ENCODE assay signal across 12 cellular contexts in genomic region chr19:4084547-4084877, GRCh38. TPM values are rescaled to one million over a fixed set of nuclear protein-coding genes. Genes with fewer than 3 reads are reported as not detected.
A peak's percentile ranks its signal among the peaks of the same experiment; 100 is the strongest.
DNase-seq lines count a peak whose midpoint lies in the region; ATAC-seq, FAIRE-seq and TF ChIP-seq lines count a peak whose summit lies in the region.
"Had no signal": no experiment of that assay in that cellular context is flagged by ENCODE, and none has a peak within 500 bp of the region (broad histone marks: within the 10 kb centered on the region; RNA-seq: fewer than 3 reads in every experiment).

No MANE protein-coding gene starts in this region.

- H2AFZ ChIP-seq in PC-3 (ENCODE audit: low read length) = peak overlapping the region; percentile 72
- H2AFZ ChIP-seq in H1 (ENCODE audit: low read length) = no peak overlapping the region

- WGBS in H1 (ENCODE audit: extremely low coverage in 1 of 2, insufficient coverage in 1 of 2, insufficient read length in 1 of 2, insufficient replicate concordance in 2 of 2, low coverage in 1 of 2, low lambda C conversion rate in 2 of 2, missing lambda C conversion rate in 1 of 2), 2 experiments = 94% methylated on average over 8 of the region's 8 CpGs; no CpG with 5 or more reads in 1 of the 2 experiments
- 60% methylated on average over 6 of the region's 8 CpGs for WGBS in prostate gland
- 56 to 60% methylated on average over 7 to 8 of the region's 8 CpGs for WGBS in tibial nerve, 2 donors

- no peak overlapping the region for H2BK15ac ChIP-seq in H1 (ENCODE audit: low read length)

- POLR2A ChIA-PET in CD8-positive, alpha-beta T cell (lab: Charles Lee) = interaction anchor here (1.3 kb wide), 1 partner anchor 25 kb away, joined by 3 read pairs; no protein-coding TSS in a partner anchor
- POLR2A ChIA-PET in PC-3 (lab: Charles Lee; ENCODE audit: unreplicated experiment) (no interaction called here), H1 (lab: Charles Lee; ENCODE audit: partially characterized antibody) (interaction anchor here (1.2 to 1.5 kb wide), 3 partner anchors 14 to 99 kb away, joined by 4 read pairs; partner anchors contain the start of gene EEF2)

- no peak overlapping the region; the same call in 1 of the 2 replicates for H3K18ac ChIP-seq in H1 (ENCODE audit: extremely low read depth, low read length)

- no peak overlapping the region for H2BK5ac ChIP-seq in H1 (ENCODE audit: low read depth, low read length)

- H3K79me2 ChIP-seq in PC-3 (ENCODE audit: low read length) (no peaks in the 10 kb centered on the region), H1 (ENCODE audit: control insufficient read depth in 1 of 2, insufficient read depth in 2 of 2, low read length in 2 of 2) (no peaks in the 10 kb centered on the region)

- H3K23me2 ChIP-seq in H1 (ENCODE audit: low read depth, low read length) = peaks cover 4% of the 10 kb centered on the region; the same call in 1 of the 2 replicates

- peaks cover 67% of the 10 kb centered on the region for H3K4me1 ChIP-seq in CD8-positive, alpha-beta T cell (ENCODE audit: insufficient read depth, low read length)
- H3K4me1 ChIP-seq in PC-3 (ENCODE audit: insufficient read depth, low read length) (peaks cover 10% of the 10 kb centered on the region; the same call in 1 of the 2 replicates), H1 (replicated peaks in 1 of 4; ENCODE audit: control insufficient read depth in 3 of 4, insufficient read depth in 4 of 4, low read length in 3 of 4) (peaks cover 0 to 5% (median 1%) of the 10 kb centered on the region in 4 experiments; a peak in 2 of 7 replicates), prostate gland (replicated peaks) (peaks cover 3% of the 10 kb centered on the region), tibial nerve (peaks cover 0 to 28% (median 8%) of the 10 kb centered on the region in 4 donors)
- H3K4me1 ChIP-seq: ascending aorta had no signal

- no peak overlapping the region for H3K27ac ChIP-seq in CD8-positive, alpha-beta T cell (ENCODE audit: low read depth, low read length)
- H3K27ac ChIP-seq in PC-3 (ENCODE audit: low read length) (peak overlapping the region; percentile 20; the same call in 1 of the 2 replicates), H1 (ENCODE audit: low read depth, low read length) (no peak overlapping the region), prostate gland (peak overlapping the region; percentile 66 to 77), tibial nerve (peak overlapping the region in 2 of 4 donors; percentile 37 to 50)
- H3K27ac ChIP-seq: ascending aorta had no signal

- no peak overlapping the region for H4K91ac ChIP-seq in H1 (replicated peaks; ENCODE audit: insufficient read length, low read length)

- no peak overlapping the region for H2AK5ac ChIP-seq in H1 (ENCODE audit: low read depth, low read length)

- no peaks in the 10 kb centered on the region for H3K9me2 ChIP-seq in PC-3 (replicated peaks; ENCODE audit: low read length)
- H3K9me2 ChIP-seq: SK-N-SH had no signal

- intact Hi-C loops in CD8-positive, alpha-beta T cell (cut with DNase I, micrococcal nuclease) = no loop called here
- intact Hi-C loops in PC-3 (cut with micrococcal nuclease) (no loop called here), prostate gland (cut with DNase I) (no loop called here)

- H3K4ac ChIP-seq in H1 (replicated peaks; ENCODE audit: insufficient read length, low read depth, low read length) = no peak overlapping the region

- H2BK12ac ChIP-seq in H1 (ENCODE audit: low read depth, low read length) = no peak overlapping the region

- TF ChIP-seq EP300 in H1 (IDR thresholded peaks at IDR 0.05; ENCODE audit: borderline replicate concordance in 1 of 2, low read depth in 2 of 2, low read length in 2 of 2) = no peak
- TF ChIP-seq EP300 in tibial nerve (IDR thresholded peaks at IDR 0.05) = no peak

- no peak overlapping the region for H3K4me3 ChIP-seq in CD8-positive, alpha-beta T cell (ENCODE audit: low read depth, low read length)
- peak overlapping the region; percentile 21; the same call in 1 of the 2 replicates for H3K4me3 ChIP-seq in PC-3 (ENCODE audit: low read length)
- H3K4me3 ChIP-seq in H1 (ENCODE audit: extremely low read depth in 1 of 4, insufficient read depth in 2 of 4, low read depth in 3 of 4, low read length in 4 of 4) = no peak overlapping the region
- H3K4me3 ChIP-seq in prostate gland = peak overlapping the region in 1 of 2 donors; percentile 14
- peak overlapping the region in 1 of 4 donors; percentile 38 for H3K4me3 ChIP-seq in tibial nerve

- no peaks in the 10 kb centered on the region for H3F3A ChIP-seq in PC-3 (ENCODE audit: low read length, unreplicated experiment)

- CTCF ChIA-PET in CD8-positive, alpha-beta T cell (lab: Charles Lee) = interaction anchor here (1.1 kb wide), 1 partner anchor 56 kb away, joined by 4 read pairs; no protein-coding TSS in a partner anchor
- CTCF ChIA-PET in PC-3 (lab: Charles Lee) = no interaction called here
- CTCF ChIA-PET in H1 (lab: Charles Lee; ENCODE audit: partially characterized antibody) = no interaction called here

- H3K4me3 Mint-ChIP-seq in CD8-positive, alpha-beta T cell = peak overlapping the region; percentile 68

- no peak for DNase-seq in CD8-positive, alpha-beta T cell
- DNase-seq in PC-3 (no peak), H1 (ENCODE audit: low read depth in 1 of 2, low spot score in 2 of 2) (no peak), prostate gland (ENCODE audit: low spot score) (no peak), NCI-H2227 treated with DMSO at 0.1 percent for 48 hours (lab: John Stamatoyannopoulos, UW) (no peak), tibial nerve (ENCODE audit: low spot score in 2 of 2) (no peak)
- DNase-seq: DMS 273 treated with DMSO at 0.1 percent for 48 hours, SK-N-SH had no signal

- H4K8ac ChIP-seq in H1 (ENCODE audit: extremely low read depth, insufficient read depth, low read length) = peak overlapping the region; percentile 92; the same call in 1 of the 2 replicates

- no peaks in the 10 kb centered on the region for H3K9me3 Mint-ChIP-seq in CD8-positive, alpha-beta T cell

- ATAC-seq in CD8-positive, alpha-beta T cell = no peak
- ATAC-seq in PC-3 = no peak
- ATAC-seq in GM18502 (IDR thresholded peaks at IDR 0.05; ENCODE audit: poor library complexity, unreplicated experiment) = no peak

- peaks cover 57% of the 10 kb centered on the region for H3K4me1 Mint-ChIP-seq in CD8-positive, alpha-beta T cell (ENCODE audit: low read depth)

- H3K27me3 Mint-ChIP-seq in CD8-positive, alpha-beta T cell (ENCODE audit: low read depth) = no peaks in the 10 kb centered on the region

- no peak overlapping the region for H2BK120ac ChIP-seq in H1 (replicated peaks; ENCODE audit: low read depth, low read length)

- no peak for TF ChIP-seq RAD21 in H1 (IDR thresholded peaks at IDR 0.05 in 1 of 2, conservative IDR thresholded peaks at IDR 0.05 in 1 of 2; ENCODE audit: low read depth in 2 of 2, low read length in 2 of 2)

- no peaks in the 10 kb centered on the region for H3K36me3 ChIP-seq in CD8-positive, alpha-beta T cell (ENCODE audit: insufficient read depth, low read length)
- H3K36me3 ChIP-seq in PC-3 (ENCODE audit: low read depth, low read length) = no peaks in the 10 kb centered on the region; the same call in 1 of the 2 replicates
- peaks cover 0 to 2% (median under 1%) of the 10 kb centered on the region in 4 experiments; a peak in 1 of 8 replicates for H3K36me3 ChIP-seq in H1 (ENCODE audit: control insufficient read depth in 2 of 4, insufficient read depth in 4 of 4, low read length in 3 of 4)
- no peaks in the 10 kb centered on the region for H3K36me3 ChIP-seq in prostate gland
- H3K36me3 ChIP-seq in tibial nerve = peaks cover 0 to 11% (median 0%) of the 10 kb centered on the region in 3 donors

- H3K9me3 ChIP-seq in CD8-positive, alpha-beta T cell (ENCODE audit: low read length) = no peaks in the 10 kb centered on the region
- no peaks in the 10 kb centered on the region for H3K9me3 ChIP-seq in PC-3 (ENCODE audit: low read length)
- no peaks in the 10 kb centered on the region for H3K9me3 ChIP-seq in H1 (ENCODE audit: insufficient read depth in 2 of 2, low read depth in 1 of 2, low read length in 1 of 2)
- H3K9me3 ChIP-seq in prostate gland = no peaks in the 10 kb centered on the region
- no peaks in the 10 kb centered on the region for H3K9me3 ChIP-seq in tibial nerve
- H3K9me3 ChIP-seq: ascending aorta, SK-N-SH, suprapubic skin had no signal

- no peaks in the 10 kb centered on the region for H3K36me3 Mint-ChIP-seq in CD8-positive, alpha-beta T cell

- no peak overlapping the region for H4K5ac ChIP-seq in H1 (ENCODE audit: insufficient read length, low read depth, low read length)

- H3K79me1 ChIP-seq in H1 (ENCODE audit: low read depth, low read length) = no peaks in the 10 kb centered on the region

- TF ChIP-seq POLR2A in H1 (IDR thresholded peaks at IDR 0.05; ENCODE audit: control extremely low read depth in 1 of 2, low read depth in 2 of 2, low read length in 2 of 2) = no peak
- TF ChIP-seq POLR2A in prostate gland (IDR thresholded peaks at IDR 0.05) = no peak
- TF ChIP-seq POLR2A in tibial nerve (IDR thresholded peaks at IDR 0.05) = no peak

- TF ChIP-seq CTCF in CD8-positive, alpha-beta T cell (IDR thresholded peaks at IDR 0.05) = no peak
- TF ChIP-seq CTCF in PC-3 (conservative IDR thresholded peaks at IDR 0.05; ENCODE audit: low read depth, low read length) (no peak), H1 (IDR thresholded peaks at IDR 0.05; ENCODE audit: control extremely low read depth in 1 of 3, insufficient read depth in 1 of 3, low read depth in 1 of 3, low read length in 3 of 3) (no peak), prostate gland (IDR thresholded peaks at IDR 0.05) (no peak), tibial nerve (IDR thresholded peaks at IDR 0.05) (no peak)

- H4K20me1 ChIP-seq in PC-3 (ENCODE audit: low read length) = no peaks in the 10 kb centered on the region
- H4K20me1 ChIP-seq in H1 (replicated peaks in 1 of 2; ENCODE audit: control insufficient read depth in 1 of 2, insufficient read depth in 2 of 2, low read length in 2 of 2) = no peaks in the 10 kb centered on the region

- no peak overlapping the region for H2BK20ac ChIP-seq in H1 (ENCODE audit: low read length)

- H3K4me2 ChIP-seq in PC-3 (ENCODE audit: low read length) (peak overlapping the region; percentile 61), H1 (ENCODE audit: insufficient read depth in 1 of 2, low read depth in 2 of 2, low read length in 2 of 2) (no peak overlapping the region)
- H3K4me2 ChIP-seq: SK-N-SH had no signal

- H3K27ac Mint-ChIP-seq in CD8-positive, alpha-beta T cell = peak overlapping the region; percentile 93

- H3K9ac ChIP-seq in PC-3 (ENCODE audit: low read length) (peak overlapping the region; percentile 41), H1 (replicated peaks in 1 of 4; ENCODE audit: extremely low read depth in 1 of 4, low read depth in 3 of 4, low read length in 3 of 4) (no peak overlapping the region)
- H3K9ac ChIP-seq: SK-N-SH had no signal

- H3K27me3 ChIP-seq in CD8-positive, alpha-beta T cell (ENCODE audit: insufficient read depth, low read length) = no peaks in the 10 kb centered on the region
- no peaks in the 10 kb centered on the region for H3K27me3 ChIP-seq in PC-3 (ENCODE audit: low read length)
- no peaks in the 10 kb centered on the region for H3K27me3 ChIP-seq in H1 (replicated peaks in 1 of 4; ENCODE audit: control insufficient read depth in 3 of 4, extremely low read depth in 1 of 4, insufficient read depth in 3 of 4, low read length in 3 of 4)
- no peaks in the 10 kb centered on the region for H3K27me3 ChIP-seq in prostate gland (replicated peaks; ENCODE audit: insufficient read depth)
- no peaks in the 10 kb centered on the region for H3K27me3 ChIP-seq in tibial nerve
- H3K27me3 ChIP-seq: ascending aorta, suprapubic skin had no signal

- FAIRE-seq in H1 (lab: Jason Lieb, UNC) = no peak
- FAIRE-seq: H54 had no signal

- no peak overlapping the region for H3K23ac ChIP-seq in H1 (ENCODE audit: insufficient read length)

- BruUV-seq in PC-3 (replicated peaks; lab: Mats Ljungman, UMichigan) = no TSS peak

- H3K14ac ChIP-seq in H1 (ENCODE audit: insufficient read length) = no peak overlapping the region

- no peak overlapping the region for H3K56ac ChIP-seq in H1 (replicated peaks; ENCODE audit: insufficient read length, low read depth, low read length)

RNA-seq across cellular contexts. Expression of gene ZBTB7A, which starts 17.8 kb away (rescaled TPM):
- total RNA-seq in CD8-positive, alpha-beta T cell = 10 to 100 TPM; 58.2 to 64.5 TPM
- total RNA-seq in PC-3 (2014; rRNA removed) = 16.7 and 40.2 TPM in 2 replicates
- 16.6 and 17.8 TPM in 2 replicates for total RNA-seq in H1 (2021; fragmentation: NEBNext Ultra II Directional; extraction: Animal tissue kit (Norgen Biotek cat#: 25700))
- 5.6 and 9.1 TPM in 2 replicates for polyA plus RNA-seq in H1 (2011; rRNA removed)
- 5.6 TPM for polyA plus RNA-seq in H1 (2011; cell fraction: cytosol; rRNA removed)
- polyA plus RNA-seq in H1 (2011; cell fraction: nucleus; rRNA removed) = 19.7 TPM
- 5.4 to 9.5 TPM (median 8.5 TPM) in 4 replicates for polyA plus RNA-seq in H1 (2012, experiment 1 of 2)
- 4.5 TPM for polyA plus RNA-seq in H1 (2012, experiment 2 of 2)
- polyA plus RNA-seq in H1 (2013, experiment 1 of 2) = 17.9 TPM
- polyA plus RNA-seq in H1 (2013, experiment 2 of 2) = 15.8 TPM
- 3.1 and 3.5 TPM in 2 replicates for polyA minus RNA-seq in H1 (2011; rRNA and poly(A)+ RNA removed)
- 9.5 TPM for polyA minus RNA-seq in H1 (2011; cell fraction: cytosol; rRNA and poly(A)+ RNA removed)
- 14.4 TPM for polyA minus RNA-seq in H1 (2011; cell fraction: nucleus; rRNA and poly(A)+ RNA removed)
- total RNA-seq in prostate gland = 10 to 100 TPM; 77.1 to 87.3 TPM
- total RNA-seq in tibial nerve = 10 to 100 TPM; 64.9 to 97.7 (median 86.7) TPM

RNA-seq across cellular contexts. Expression of gene MAP2K2, which starts 39.4 kb away (rescaled TPM):
- 10 to 100 TPM; 73.9 to 76.8 TPM for total RNA-seq in CD8-positive, alpha-beta T cell
- total RNA-seq in PC-3 (2014; rRNA removed) = 229 and 360 TPM in 2 replicates
- 161 and 162 TPM in 2 replicates for total RNA-seq in H1 (2021; fragmentation: NEBNext Ultra II Directional; extraction: Animal tissue kit (Norgen Biotek cat#: 25700))
- polyA plus RNA-seq in H1 (2011; rRNA removed) = 111 and 194 TPM in 2 replicates
- 126 TPM for polyA plus RNA-seq in H1 (2011; cell fraction: cytosol; rRNA removed)
- 193 TPM for polyA plus RNA-seq in H1 (2011; cell fraction: nucleus; rRNA removed)
- 112 to 185 TPM (median 178 TPM) in 4 replicates for polyA plus RNA-seq in H1 (2012, experiment 1 of 2)
- polyA plus RNA-seq in H1 (2012, experiment 2 of 2) = 196 TPM
- polyA plus RNA-seq in H1 (2013, experiment 1 of 2) = 112 TPM
- 109 TPM for polyA plus RNA-seq in H1 (2013, experiment 2 of 2)
- 37.2 and 48.1 TPM in 2 replicates for polyA minus RNA-seq in H1 (2011; rRNA and poly(A)+ RNA removed)
- polyA minus RNA-seq in H1 (2011; cell fraction: cytosol; rRNA and poly(A)+ RNA removed) = 84.9 TPM
- polyA minus RNA-seq in H1 (2011; cell fraction: nucleus; rRNA and poly(A)+ RNA removed) = 58.1 TPM
- total RNA-seq in prostate gland = 100 to 1,000 TPM; 104 to 145 TPM
- 100 to 1,000 TPM in 1 of 4 donors, 10 to 100 TPM in 3; 36.9 to 128 (median 75.0) TPM for total RNA-seq in tibial nerve

Comparison
In these comparisons a context has a peak if more than half of its experiments do, and no peak if none do; other contexts are left out.
1. H3K27ac ChIP-seq: peak in PC-3 (single experiment) and prostate gland (2 of 2); none in CD8-positive, alpha-beta T cell (single experiment) and H1 (single experiment).